In genomic region chr19:14432817-14433453, GRCh38 we compare ENCODE assay signal across 7 cellular contexts. TPM values are rescaled to one million over a fixed set of nuclear protein-coding genes. Genes with fewer than 3 reads are reported as not detected.
DNase-seq lines count a peak whose midpoint lies in the region; ATAC-seq and TF ChIP-seq lines count a peak whose summit lies in the region.

Gene PKN1 (plus strand): TSS chr19:14433306. CDS start chr19:14433522, 216 bp downstream.

- H3K27me3 ChIP-seq in ascending aorta = no peaks in the 10 kb centered on the region

- peaks cover 3 to 19% of the 10 kb centered on the region in 2 donors for H3K4me1 ChIP-seq in ascending aorta

- TF ChIP-seq CTCF in GM12875 (IDR thresholded peaks at IDR 0.05; ENCODE audit: borderline replicate concordance, insufficient read depth, low read depth, low read length) (no peak), ascending aorta (IDR thresholded peaks at IDR 0.05) (no peak)

- peak within 1 kb of the TSS; percentile 81 for H3K9ac ChIP-seq in SK-N-MC (ENCODE audit: insufficient read length)

- H3K9me3 ChIP-seq in SK-N-MC (ENCODE audit: low read depth, low read length) = no peaks in the 10 kb centered on the region
- H3K9me3 ChIP-seq in ascending aorta = no peaks in the 10 kb centered on the region

- intact Hi-C loops in ascending aorta (cut with DNase I) = loop anchor here (5.0 kb wide), 2 partner anchors 39 to 286 kb away; no protein-coding TSS in a partner anchor

- DNase-seq in SK-N-MC (ENCODE audit: low read depth, low spot score) (no peak), ascending aorta (ENCODE audit: low spot score in 2 of 2) (no peak), hepatic stellate cell (ENCODE audit: low spot score) (peak; percentile 75), putamen (ENCODE audit: low spot score) (peak; percentile 52), NOMO-1 treated with DMSO at 0.1 percent for 48 hours (lab: John Stamatoyannopoulos, UW; ENCODE audit: unreplicated experiment) (no peak)

- H3K4me3 ChIP-seq in GM12875 (ENCODE audit: low read depth, low read length) = peak within 1 kb of the TSS; percentile 78
- peak within 1 kb of the TSS; percentile 89 for H3K4me3 ChIP-seq in SK-N-MC
- peak within 1 kb of the TSS; percentile 77 to 98 for H3K4me3 ChIP-seq in ascending aorta

- H3K36me3 ChIP-seq in SK-N-MC (ENCODE audit: insufficient read depth, low read length) (no peaks in the 10 kb centered on the region), ascending aorta (peaks cover 0 to 4% of the 10 kb centered on the region in 2 donors)

- H3K27ac ChIP-seq in SK-N-MC (no peak within 1 kb of the TSS), ascending aorta (peak within 1 kb of the TSS; percentile 78 to 82)

- ATAC-seq in HG03442 (IDR thresholded peaks at IDR 0.05; ENCODE audit: unreplicated experiment) = peak; percentile 40

RNA-seq across cellular contexts. Expression of gene PKN1, which starts in this region (rescaled TPM):
- total RNA-seq in ascending aorta = 231 TPM

Comparison
In these comparisons a context has a peak if more than half of its experiments do, and no peak if none do; other contexts are left out.
1. DNase-seq: peak in hepatic stellate cell (single experiment) and putamen (single experiment); none in SK-N-MC (single experiment), ascending aorta (0 of 2) and NOMO-1 treated with DMSO at 0.1 percent for 48 hours (single experiment).
2. Peak in every context shown above with its lines, with median percentiles within 50 percentile points of each other: H3K4me3 ChIP-seq.